Comparison of ENCODE assay signal across 1 cellular context in the genomic region with DNA sequence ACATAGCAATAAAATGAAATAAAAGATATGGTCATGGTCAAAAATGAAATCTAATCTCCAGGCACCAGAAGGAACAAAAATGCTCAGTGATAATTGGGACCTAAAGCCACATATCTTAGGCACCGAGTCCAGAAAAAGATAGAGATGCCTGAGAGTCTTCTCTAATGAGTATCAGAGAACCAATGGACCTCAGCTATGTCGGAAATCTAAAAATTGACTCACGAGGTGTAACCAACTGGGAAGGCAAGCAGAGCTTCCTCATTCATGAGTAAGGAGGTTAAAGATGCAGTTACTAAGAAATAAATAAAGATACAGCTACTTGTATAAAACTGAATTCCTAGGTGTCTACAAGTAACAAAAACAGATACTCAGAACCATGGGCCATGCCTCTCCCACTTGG.
TF ChIP-seq lines count a peak whose summit lies in the region.

No MANE protein-coding gene starts in this region.

TF ChIP-seq in IMR-90, 13 proteins besides CTCF, POLR2A, EP300 and RAD21 (continued from another document):
- TF ChIP-seq ELK1 (IDR thresholded peaks at IDR 0.05; ENCODE audit: borderline replicate concordance, low read depth, low read length) (no peak), RCOR1 (IDR thresholded peaks at IDR 0.05; ENCODE audit: insufficient replicate concordance, low read length) (no peak), SMC3 (IDR thresholded peaks at IDR 0.05; ENCODE audit: low read depth, low read length) (no peak)
